Comparison of ENCODE assay signal across 16 cellular contexts in genomic region chr17:79092567-79092966, GRCh38. TPM values are rescaled to one million over a fixed set of nuclear protein-coding genes. Genes with fewer than 3 reads are reported as not detected.
DNase-seq lines count a peak whose midpoint lies in the region; ATAC-seq, FAIRE-seq and TF ChIP-seq lines count a peak whose summit lies in the region.
"Had no signal": no experiment of that assay in that cellular context is flagged by ENCODE, and none has a peak within 500 bp of the region (broad histone marks: within the 10 kb centered on the region; RNA-seq: fewer than 3 reads in every experiment).

No MANE protein-coding gene starts in this region.

- H3K36me3 Mint-ChIP-seq in T-helper 17 cell (ENCODE audit: low read depth) (no peaks in the 10 kb centered on the region), glutamatergic neuron (ENCODE audit: unreplicated experiment) (no peaks in the 10 kb centered on the region)
- peaks cover 5% of the 10 kb centered on the region for H3K36me3 Mint-ChIP-seq in activated T-cell treated with anti-CD3 and anti-CD28 coated beads, Interleukin-2, amount 50 U/mL, for 24 hours (ENCODE audit: low read depth)

- H3K4me3 ChIP-seq in HepG2 (replicated peaks in 1 of 3; ENCODE audit: insufficient read depth in 1 of 3, low read depth in 2 of 3, low read length in 3 of 3) (no peak overlapping the region), right lobe of liver (no peak overlapping the region)
- H3K4me3 ChIP-seq: GM23338 had no signal

- H3K27ac Mint-ChIP-seq in T-helper 17 cell, result peak overlapping the region; percentile 63
- no peak overlapping the region for H3K27ac Mint-ChIP-seq in glutamatergic neuron (ENCODE audit: unreplicated experiment)
- no peak overlapping the region for H3K27ac Mint-ChIP-seq in activated T-cell treated with anti-CD3 and anti-CD28 coated beads, Interleukin-2, amount 50 U/mL, for 24 hours
- H3K27ac Mint-ChIP-seq: CD4-positive, alpha-beta T cell; GM23338 had no signal

- H3K27ac ChIP-seq in HepG2 (ENCODE audit: extremely low read length, insufficient read depth, low read length) (no peak overlapping the region), right lobe of liver (no peak overlapping the region)

- no peak overlapping the region for H3K9ac ChIP-seq in HepG2 (ENCODE audit: insufficient read depth, low read depth, low read length)

- DNase-seq in HepG2 (ENCODE audit: low spot score) (no peak), right lobe of liver (no peak), T-helper 17 cell (no peak), glutamatergic neuron (no peak), KG1 (lab: John Stamatoyannopoulos, UW) (no peak), GM19239 (ENCODE audit: insufficient read length, low spot score) (no peak)
- DNase-seq in activated T-cell treated with anti-CD3 and anti-CD28 coated beads, Interleukin-2, amount 50 U/mL, for 24 hours, result no peak
- DNase-seq: 8988T; AML-193; C1 segment of cervical spinal cord; CD4-positive, alpha-beta T cell; DMS79; H7 had no signal

- H3K4me2 ChIP-seq in HepG2 (ENCODE audit: low read depth, low read length), result no peak overlapping the region
- H3K4me2 ChIP-seq: GM23338 had no signal

- 14% methylated on average over 4 of the region's 4 CpGs for WGBS in HepG2 (ENCODE audit: low lambda C conversion rate)
- 23% methylated on average over 3 of the region's 4 CpGs for WGBS in right lobe of liver (ENCODE audit: insufficient coverage, low coverage, low lambda C conversion rate, missing lambda C conversion rate)

- H3K79me2 ChIP-seq in HepG2 (ENCODE audit: insufficient read depth, low read length), result no peaks in the 10 kb centered on the region

- CTCF ChIA-PET in HepG2 (lab: Yijun Ruan, JAX; ENCODE audit: low intra/inter-chr PET ratio, low total read pairs), result no interaction called here

- no peak for FAIRE-seq in HepG2 (lab: Jason Lieb, UNC)
- no peak for FAIRE-seq in GM19239 (lab: Jason Lieb, UNC)
- FAIRE-seq: G401.6, GM12891 had no signal

- TF ChIP-seq POLR2A in HepG2 (IDR thresholded peaks at IDR 0.05; ENCODE audit: insufficient read depth in 1 of 2, low read depth in 2 of 2, low read length in 2 of 2) (no peak), right lobe of liver (IDR thresholded peaks at IDR 0.05) (no peak)

- no peaks in the 10 kb centered on the region for H3K4me1 ChIP-seq in HepG2 (ENCODE audit: insufficient read depth, low read length)
- no peaks in the 10 kb centered on the region for H3K4me1 ChIP-seq in right lobe of liver

- no peak for TF ChIP-seq CTCF in HepG2 (CRISPR knock-in tag; IDR thresholded peaks at IDR 0.05)
- TF ChIP-seq CTCF in right lobe of liver (IDR thresholded peaks at IDR 0.05), result no peak
- TF ChIP-seq CTCF in glutamatergic neuron (IDR thresholded peaks at IDR 0.05; ENCODE audit: partially characterized antibody, unreplicated experiment), result no peak

- peaks cover 31 to 68% of the 10 kb centered on the region in 2 experiments for H3K27me3 ChIP-seq in HepG2 (ENCODE audit: control insufficient read depth in 1 of 2, insufficient read depth in 2 of 2, low read length in 2 of 2)
- no peaks in the 10 kb centered on the region for H3K27me3 ChIP-seq in right lobe of liver

- H3K4me3 Mint-ChIP-seq in T-helper 17 cell (no peak overlapping the region), glutamatergic neuron (ENCODE audit: unreplicated experiment) (peak overlapping the region; percentile 49)
- no peak overlapping the region for H3K4me3 Mint-ChIP-seq in activated T-cell treated with anti-CD3 and anti-CD28 coated beads, Interleukin-2, amount 50 U/mL, for 24 hours
- H3K4me3 Mint-ChIP-seq: CD4-positive, alpha-beta T cell; GM23338 had no signal

- no TSS peak for BruUV-seq in HepG2 (replicated peaks; lab: Mats Ljungman, UMichigan)

- H3K36me3 ChIP-seq in HepG2 (replicated peaks in 1 of 2; ENCODE audit: control insufficient read depth in 1 of 2, insufficient read depth in 2 of 2, low read length in 2 of 2), result no peaks in the 10 kb centered on the region
- H3K36me3 ChIP-seq in right lobe of liver, result no peaks in the 10 kb centered on the region

- H3K27me3 Mint-ChIP-seq in T-helper 17 cell (peaks cover 42% of the 10 kb centered on the region), glutamatergic neuron (ENCODE audit: unreplicated experiment) (peaks cover 10% of the 10 kb centered on the region)
- H3K27me3 Mint-ChIP-seq in activated T-cell treated with anti-CD3 and anti-CD28 coated beads, Interleukin-2, amount 50 U/mL, for 24 hours, result peaks cover 38% of the 10 kb centered on the region

- peaks cover 9% of the 10 kb centered on the region for H3K9me3 Mint-ChIP-seq in glutamatergic neuron (ENCODE audit: unreplicated experiment)
- H3K9me3 Mint-ChIP-seq in activated T-cell treated with anti-CD3 and anti-CD28 coated beads, Interleukin-2, amount 50 U/mL, for 24 hours, result no peaks in the 10 kb centered on the region
- H3K9me3 Mint-ChIP-seq: CD4-positive, alpha-beta T cell; GM23338 had no signal

- H3K9me3 ChIP-seq in HepG2 (ENCODE audit: low read length) (no peaks in the 10 kb centered on the region), right lobe of liver (no peaks in the 10 kb centered on the region), T-helper 17 cell (ENCODE audit: control insufficient read depth, low read length, poor library complexity, severe bottlenecking) (no peaks in the 10 kb centered on the region)

- H3K4me1 Mint-ChIP-seq in T-helper 17 cell, result peaks cover 5% of the 10 kb centered on the region
- H3K4me1 Mint-ChIP-seq in glutamatergic neuron (ENCODE audit: low read depth, unreplicated experiment), result peaks cover 8% of the 10 kb centered on the region
- peaks cover 8% of the 10 kb centered on the region for H3K4me1 Mint-ChIP-seq in activated T-cell treated with anti-CD3 and anti-CD28 coated beads, Interleukin-2, amount 50 U/mL, for 24 hours (ENCODE audit: low read depth)

- no peak overlapping the region for H2AFZ ChIP-seq in HepG2 (ENCODE audit: low read length)
- H2AFZ ChIP-seq: GM23338 had no signal

- TF ChIP-seq RAD21 in HepG2 (CRISPR knock-in tag; IDR thresholded peaks at IDR 0.05), result no peak

- TF ChIP-seq EP300 in HepG2 (IDR thresholded peaks at IDR 0.05; ENCODE audit: low read depth in 2 of 2, low read length in 2 of 2) (no peak), HepG2 (CRISPR knock-in tag; IDR thresholded peaks at IDR 0.05; ENCODE audit: borderline replicate concordance) (no peak)

- ATAC-seq in HepG2 (no peak), right lobe of liver (no peak), T-helper 17 cell (no peak)
- ATAC-seq: GM23338 had no signal

- intact Hi-C loops in HepG2 (cut with micrococcal nuclease; ENCODE audit: unreplicated experiment) (no loop called here), right lobe of liver (cut with DNase I) (no loop called here)

- H4K20me1 ChIP-seq in HepG2 (ENCODE audit: insufficient read depth, low read length), result peaks cover 7% of the 10 kb centered on the region; the same call in 1 of the 2 replicates

- in situ Hi-C loops in HepG2 (cut with HindIII; ENCODE audit: extremely low pct_ligation_motif_present, low pct_unique_long_range_greater_than_20kb), result no loop called here

- POLR2A ChIA-PET in HepG2 (lab: Yijun Ruan, JAX), result no interaction called here

TF ChIP-seq in HepG2, 621 proteins besides CTCF, POLR2A, EP300 and RAD21 (continues in another document):
- TF ChIP-seq RFX1 (IDR thresholded peaks at IDR 0.05), result peak; percentile 50

RNA-seq across cellular contexts. Expression of gene ENGASE, which starts 17.9 kb away (rescaled TPM):
- total RNA-seq in HepG2 (2016; rRNA removed; fragmentation: Illumina TruSeq; extraction: Trizol) (2.8 and 10.6 TPM in 2 replicates), right lobe of liver (10 to 100 TPM in 5 of 6 experiments, 1 to 10 TPM in 1; 7.4 to 63.7 (median 39.1) TPM), T-helper 17 cell (10 to 100 TPM; 56.2 to 60.1 TPM), glutamatergic neuron (ENCODE audit: unreplicated experiment) (51.5 TPM)
- 10.9 and 11.3 TPM in 2 replicates for total RNA-seq in HepG2 (2016; cell fraction: cytosol; rRNA removed; fragmentation: Illumina TruSeq; extraction: Trizol; ENCODE audit: low read depth)
- total RNA-seq in HepG2 (2016; cell fraction: insoluble cytoplasmic fraction; rRNA removed; fragmentation: Illumina TruSeq; extraction: Trizol), result 2.1 and 11.0 TPM in 2 replicates
- 4.0 and 4.4 TPM in 2 replicates for total RNA-seq in HepG2 (2016; cell fraction: membrane; rRNA removed; fragmentation: Illumina TruSeq; extraction: Trizol)
- total RNA-seq in HepG2 (2016; cell fraction: nucleus; rRNA removed; fragmentation: Illumina TruSeq; extraction: Trizol), result 17.7 and 21.9 TPM in 2 replicates
- 18.1 and 30.3 TPM in 2 replicates for polyA plus RNA-seq in HepG2 (2011; rRNA removed)
- polyA plus RNA-seq in HepG2 (2011; cell fraction: cytosol; rRNA removed), result 4.4 and 5.4 TPM in 2 replicates
- 327 and 364 TPM in 2 replicates for polyA plus RNA-seq in HepG2 (2011; cell fraction: nucleus; rRNA removed)
- 25.6 and 35.5 TPM in 2 replicates for polyA plus RNA-seq in HepG2 (2012)
- 0.50 and 0.71 TPM in 2 replicates for polyA plus RNA-seq in HepG2 (2016; cell fraction: cytosol; fragmentation: Illumina TruSeq; extraction: Trizol; ENCODE audit: low read depth)
- polyA plus RNA-seq in HepG2 (2016; cell fraction: insoluble cytoplasmic fraction; fragmentation: Illumina TruSeq; extraction: Trizol; ENCODE audit: low read depth), result 3.3 and 4.0 TPM in 2 replicates
- 1.3 and 1.4 TPM in 2 replicates for polyA plus RNA-seq in HepG2 (2016; cell fraction: membrane; fragmentation: Illumina TruSeq; extraction: Trizol; ENCODE audit: low read depth)
- polyA plus RNA-seq in HepG2 (2016; cell fraction: nucleus; fragmentation: Illumina TruSeq; extraction: Trizol; ENCODE audit: insufficient read depth, low read depth), result 64.3 and 73.5 TPM in 2 replicates
- polyA minus RNA-seq in HepG2 (2011; rRNA and poly(A)+ RNA removed; ENCODE audit: low replicate concordance), result 27.1 and 30.9 TPM in 2 replicates
- polyA minus RNA-seq in HepG2 (2011; cell fraction: cytosol; rRNA and poly(A)+ RNA removed), result 4.3 and 5.1 TPM in 2 replicates
- 56.1 and 79.6 TPM in 2 replicates for polyA minus RNA-seq in HepG2 (2011; cell fraction: nucleus; rRNA and poly(A)+ RNA removed)
